In genomic region chr5:180799902-180800801, GRCh38 we compare ENCODE assay signal across 9 cellular contexts. TPM values are rescaled to one million over a fixed set of nuclear protein-coding genes. Genes with fewer than 3 reads are reported as not detected.
DNase-seq lines count a peak whose midpoint lies in the region; ATAC-seq, FAIRE-seq and TF ChIP-seq lines count a peak whose summit lies in the region.
"Had no signal": no experiment of that assay in that cellular context is flagged by ENCODE, and none has a peak within 500 bp of the region (broad histone marks: within the 10 kb centered on the region; RNA-seq: fewer than 3 reads in every experiment).

No MANE protein-coding gene starts in this region.

- peaks cover 71% of the 10 kb centered on the region for H3K4me1 Mint-ChIP-seq in osteocyte (ENCODE audit: unreplicated experiment)

- CTCF ChIA-PET in endothelial cell of umbilical vein (lab: Charles Lee): interaction anchor here (0.9 to 1.8 kb wide), 3 partner anchors 11 to 16 kb away, joined by 3 to 9 read pairs (median 5); no protein-coding TSS in a partner anchor

- peak overlapping the region; percentile 93 for H3K4me2 ChIP-seq in endothelial cell of umbilical vein (ENCODE audit: insufficient read depth, low read length)

- H3K9me3 ChIP-seq in RWPE2 (ENCODE audit: severe bottlenecking): no peaks in the 10 kb centered on the region
- no peaks in the 10 kb centered on the region for H3K9me3 ChIP-seq in endothelial cell of umbilical vein (replicated peaks; ENCODE audit: control insufficient read depth, insufficient read depth, low read length)

- no TSS peak for BruUV-seq in endothelial cell of umbilical vein (replicated peaks; lab: Mats Ljungman, UMichigan)

- H3K4me1 ChIP-seq in RWPE2 (ENCODE audit: insufficient read depth, poor library complexity, severe bottlenecking): peaks cover 59% of the 10 kb centered on the region
- peaks cover 37% of the 10 kb centered on the region for H3K4me1 ChIP-seq in endothelial cell of umbilical vein (ENCODE audit: control insufficient read depth, extremely low read depth, insufficient read depth, low read length)

- peaks cover 66% of the 10 kb centered on the region for H3K79me2 ChIP-seq in endothelial cell of umbilical vein (ENCODE audit: control insufficient read depth, insufficient read depth, low read length)

- dilution Hi-C loops in endothelial cell of umbilical vein (cut with MboI; ENCODE audit: extremely low pct_ligation_motif_present, low sequenced_read_pairs): no loop called here

- no peak for FAIRE-seq in endothelial cell of umbilical vein (lab: Jason Lieb, UNC)

- intact Hi-C loops in endothelial cell of umbilical vein (cut with micrococcal nuclease): loop anchor here (5.0 to 10.0 kb wide), 3 partner anchors 305 to 462 kb away; partner anchors contain the start of genes CNOT6 and TRIM52

- H3K36me3 ChIP-seq in RWPE2 (ENCODE audit: low read depth) (peaks cover 59% of the 10 kb centered on the region), endothelial cell of umbilical vein (ENCODE audit: control insufficient read depth in 2 of 2, extremely low read depth in 1 of 2, insufficient read depth in 2 of 2, low read length in 2 of 2) (peaks cover 2 to 3% of the 10 kb centered on the region in 2 experiments)

- DNase-seq in ELR (ENCODE audit: low read depth) (peak; percentile 94), RWPE2 (ENCODE audit: low spot score) (peak; percentile 84), endothelial cell of umbilical vein (ENCODE audit: low read depth, low spot score) (no peak), osteocyte (ENCODE audit: extremely low spot score, unreplicated experiment) (no peak), NCI-H526 treated with DMSO at 0.1 percent for 48 hours (lab: John Stamatoyannopoulos, UW) (no peak), NAMALWA (ENCODE audit: low spot score) (no peak)
- no peak for DNase-seq in central memory CD4-positive, alpha-beta T cell

- H3K27me3 ChIP-seq in RWPE2 (ENCODE audit: insufficient read depth, poor library complexity, severe bottlenecking): no peaks in the 10 kb centered on the region
- H3K27me3 ChIP-seq in endothelial cell of umbilical vein (ENCODE audit: control insufficient read depth in 2 of 2, insufficient read depth in 2 of 2, low read length in 2 of 2): no peaks in the 10 kb centered on the region

- peak; percentile 43 for TF ChIP-seq CTCF in RWPE2 (IDR thresholded peaks at IDR 0.05; ENCODE audit: poor library complexity, severe bottlenecking)
- TF ChIP-seq CTCF in endothelial cell of umbilical vein (IDR thresholded peaks at IDR 0.05; ENCODE audit: extremely low read depth in 1 of 2, insufficient read depth in 1 of 2, low read depth in 1 of 2, low read length in 2 of 2): peak; percentile 15 to 19
- no peak for TF ChIP-seq CTCF in osteocyte (IDR thresholded peaks at IDR 0.05)

- no peaks in the 10 kb centered on the region for H3K9me3 Mint-ChIP-seq in osteocyte (ENCODE audit: unreplicated experiment)
- H3K9me3 Mint-ChIP-seq: endodermal cell had no signal

- no peaks in the 10 kb centered on the region for H3K27me3 Mint-ChIP-seq in osteocyte (ENCODE audit: unreplicated experiment)

- H4K20me1 ChIP-seq in endothelial cell of umbilical vein (replicated peaks; ENCODE audit: control insufficient read depth, extremely low read depth, insufficient read depth, low read length): peaks cover 23% of the 10 kb centered on the region

- no peak overlapping the region for H3K4me3 ChIP-seq in RWPE2 (ENCODE audit: severe bottlenecking)
- no peak overlapping the region for H3K4me3 ChIP-seq in endothelial cell of umbilical vein (replicated peaks in 1 of 3; ENCODE audit: insufficient read depth in 1 of 3, low read depth in 1 of 3, low read length in 3 of 3)

- no peaks in the 10 kb centered on the region for H3K9me1 ChIP-seq in endothelial cell of umbilical vein (replicated peaks; ENCODE audit: control insufficient read depth, extremely low read depth, insufficient read depth, low read length)

- peak overlapping the region; percentile 93 for H3K27ac Mint-ChIP-seq in osteocyte (ENCODE audit: unreplicated experiment)
- H3K27ac Mint-ChIP-seq: endodermal cell had no signal

- H3K27ac ChIP-seq in RWPE2 (ENCODE audit: poor library complexity, severe bottlenecking): peak overlapping the region; percentile 90
- no peak overlapping the region for H3K27ac ChIP-seq in endothelial cell of umbilical vein (ENCODE audit: insufficient read depth, low read depth, low read length)

- POLR2A ChIA-PET in endothelial cell of umbilical vein (lab: Charles Lee): no interaction called here

- H3K9ac ChIP-seq in endothelial cell of umbilical vein (replicated peaks; ENCODE audit: extremely low read depth, insufficient read depth, low read length): no peak overlapping the region

- H3K36me3 Mint-ChIP-seq in osteocyte (ENCODE audit: unreplicated experiment): peaks cover 10% of the 10 kb centered on the region

- peak; percentile 68 for ATAC-seq in RWPE2 (ENCODE audit: low read depth)
- no peak for ATAC-seq in GM18519 (IDR thresholded peaks at IDR 0.05; ENCODE audit: low FRiP score, unreplicated experiment)

- no peak for TF ChIP-seq POLR2A in endothelial cell of umbilical vein (IDR thresholded peaks at IDR 0.05; ENCODE audit: low read depth, low read length)

- H2AFZ ChIP-seq in endothelial cell of umbilical vein (ENCODE audit: low read depth, low read length): no peak overlapping the region

- H3K4me3 Mint-ChIP-seq in osteocyte (ENCODE audit: unreplicated experiment): peak overlapping the region; percentile 41

TF ChIP-seq in endothelial cell of umbilical vein, 7 proteins besides CTCF, POLR2A, EP300 and RAD21:
- TF ChIP-seq FOS (IDR thresholded peaks at IDR 0.05; ENCODE audit: borderline replicate concordance, insufficient read depth, low read length): no peak
- TF ChIP-seq POLR2AphosphoS5 (IDR thresholded peaks at IDR 0.05; ENCODE audit: insufficient read depth, low read depth, low read length): no peak
- TF ChIP-seq GATA2 (IDR thresholded peaks at IDR 0.05; ENCODE audit: insufficient read depth, insufficient read length, low read depth, low read length): no peak
- no peak for TF ChIP-seq JUN (IDR thresholded peaks at IDR 0.05; ENCODE audit: borderline replicate concordance, insufficient read depth, insufficient read length, low read depth)
- TF ChIP-seq MYC (IDR thresholded peaks at IDR 0.05; ENCODE audit: low read depth, low read length): no peak
TF ChIP-seq in endothelial cell of umbilical vein: peak in this region for 0.

RNA-seq across cellular contexts. Expression of gene MGAT1, which starts 2.5 kb away (rescaled TPM):
- total RNA-seq in endothelial cell of umbilical vein (108 and 123 TPM in 2 replicates), osteocyte (137 and 140 TPM in 2 replicates)
- polyA plus RNA-seq in endothelial cell of umbilical vein: 126 and 153 TPM in 2 replicates
- polyA plus RNA-seq in endothelial cell of umbilical vein (2011; cell fraction: cytosol; rRNA removed): 83.5 and 99.1 TPM in 2 replicates
- polyA plus RNA-seq in endothelial cell of umbilical vein (2011; cell fraction: nucleus; rRNA removed): 54.0 and 56.7 TPM in 2 replicates
- polyA plus RNA-seq in endothelial cell of umbilical vein (2012): 59.8 and 70.3 TPM in 2 replicates
- 80.6 and 100 TPM in 2 replicates for polyA minus RNA-seq in endothelial cell of umbilical vein
- 49.0 TPM for polyA minus RNA-seq in endothelial cell of umbilical vein (2011; cell fraction: cytosol; rRNA and poly(A)+ RNA removed)
- 31.9 and 43.9 TPM in 2 replicates for polyA minus RNA-seq in endothelial cell of umbilical vein (2011; cell fraction: nucleus; rRNA and poly(A)+ RNA removed)

Comparison
In these comparisons a context has a peak if more than half of its experiments do, and no peak if none do; other contexts are left out.
1. DNase-seq: peak in ELR (single experiment) and RWPE2 (single experiment); none in endothelial cell of umbilical vein (single experiment), osteocyte (single experiment), NCI-H526 treated with DMSO at 0.1 percent for 48 hours (single experiment), NAMALWA (single experiment) and central memory CD4-positive, alpha-beta T cell (single experiment).